ENCODE assay signal across 12 cellular contexts in genomic region chr1:54934869-54935268, GRCh38.
DNase-seq lines count a peak whose midpoint lies in the region; ATAC-seq and TF ChIP-seq lines count a peak whose summit lies in the region.
"Had no signal": no experiment of that assay in that cellular context is flagged by ENCODE, and none has a peak within 500 bp of the region (broad histone marks: within the 10 kb centered on the region; RNA-seq: fewer than 3 reads in every experiment).

No MANE protein-coding gene starts in this region.

- H3K27ac ChIP-seq in SK-N-MC: peak overlapping the region; percentile 96
- H3K27ac ChIP-seq: psoas muscle had no signal

- H3K4me3 ChIP-seq in SK-N-MC (0 out of 2 replicates have a peak overlapping the region, but pooled peaks have one; percentile 17), retinal pigment epithelial cell (ENCODE audit: low read length) (no peak overlapping the region)
- H3K4me3 ChIP-seq: psoas muscle had no signal

- H3K9ac ChIP-seq in SK-N-MC (ENCODE audit: insufficient read length): peak overlapping the region; percentile 54

- no peak for TF ChIP-seq CTCF in retinal pigment epithelial cell (conservative IDR thresholded peaks at IDR 0.05; ENCODE audit: low read depth, low read length)

- ATAC-seq in GM19023 (IDR thresholded peaks at IDR 0.05; ENCODE audit: unreplicated experiment): no peak
- no peak for ATAC-seq in GM18867 (IDR thresholded peaks at IDR 0.05; ENCODE audit: unreplicated experiment)
- no peak for ATAC-seq in HG03039 (IDR thresholded peaks at IDR 0.05; ENCODE audit: unreplicated experiment)
- ATAC-seq: activated CD8-positive, alpha-beta T cell treated with anti-CD3 and anti-CD28 coated beads for 36 hours; psoas muscle had no signal

- no peaks in the 10 kb centered on the region; the same call in 1 of the 2 replicates for H3K9me3 ChIP-seq in SK-N-MC (ENCODE audit: low read depth, low read length)
- H3K9me3 ChIP-seq: psoas muscle had no signal

- H3K36me3 ChIP-seq in SK-N-MC (ENCODE audit: insufficient read depth, low read length): no peaks in the 10 kb centered on the region

- DNase-seq in EL: peak; percentile 95
- DNase-seq in SK-N-MC (ENCODE audit: low read depth, low spot score): peak; percentile 65
- DNase-seq in fibroblast of peridontal ligament (ENCODE audit: extremely low read depth): peak; percentile 98
- DNase-seq in retinal pigment epithelial cell (ENCODE audit: low read depth): peak; percentile 78
- DNase-seq in posterior cingulate gyrus: no peak
- DNase-seq: activated CD8-positive, alpha-beta T cell treated with anti-CD3 and anti-CD28 coated beads for 36 hours; NCI-H1417; psoas muscle; T-helper 2 cell had no signal

- intact Hi-C loops in posterior cingulate gyrus (cut with DNase I): no loop called here

Comparison
In these comparisons a context has a peak if more than half of its experiments do, and no peak if none do; other contexts are left out.
1. DNase-seq: peak in EL (single experiment), SK-N-MC (single experiment), fibroblast of peridontal ligament (single experiment) and retinal pigment epithelial cell (single experiment); none in posterior cingulate gyrus (0 of 10).